ENCODE assay signal across 8 cellular contexts in the genomic region with DNA sequence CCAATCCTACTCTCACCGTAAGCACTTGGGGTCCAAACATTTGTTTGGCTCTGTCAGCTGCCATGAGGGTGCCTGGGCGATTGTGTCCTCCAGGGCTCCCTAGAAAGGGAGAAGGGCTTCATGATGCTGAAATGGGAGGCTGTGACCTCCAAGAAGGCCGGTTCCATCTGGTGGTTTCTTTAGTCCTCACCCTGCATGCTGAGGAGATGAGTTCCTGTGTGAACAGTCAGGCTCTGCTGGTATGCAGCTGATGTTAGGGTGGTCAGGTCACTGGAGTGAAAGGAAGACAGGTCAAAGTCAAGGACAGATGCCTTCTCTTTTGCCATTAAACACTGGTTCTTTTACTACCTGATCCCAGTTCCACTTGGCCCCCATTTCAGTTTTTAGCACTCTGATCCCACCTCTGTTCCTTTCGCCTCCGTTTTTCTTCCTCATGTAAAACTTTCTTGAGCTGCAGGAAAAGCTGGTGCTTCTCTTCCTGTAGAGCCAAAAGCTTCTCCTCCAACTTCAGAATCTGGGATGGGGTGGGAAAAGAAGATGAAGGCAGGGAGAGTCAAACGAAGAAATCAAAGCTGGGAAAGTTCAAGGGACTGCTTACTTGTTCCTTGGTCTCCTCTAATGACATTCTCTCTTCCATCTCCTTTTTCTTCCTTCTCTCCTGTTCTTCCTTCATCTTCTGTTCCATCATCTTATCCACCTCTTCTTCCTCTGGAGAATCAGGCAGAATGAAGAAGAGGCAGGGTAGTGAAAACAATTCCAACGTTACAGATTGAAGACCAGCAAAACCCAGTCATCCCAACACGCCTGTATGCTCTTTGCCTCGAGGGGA. TPM values are rescaled to one million over a fixed set of nuclear protein-coding genes. Genes with fewer than 3 reads are reported as not detected.
DNase-seq lines count a peak whose midpoint lies in the region; ATAC-seq, FAIRE-seq and TF ChIP-seq lines count a peak whose summit lies in the region.

No MANE protein-coding gene starts in this region.

- peak in 1 of 2 experiments; percentile 46 for DNase-seq in A549 (ENCODE audit: low read depth in 1 of 2, low spot score in 1 of 2)
- DNase-seq in HFF-Myc (ENCODE audit: extremely low read depth, low read depth), result no peak
- DNase-seq in adrenal gland, result no peak
- DNase-seq in lower lobe of right lung, result no peak
- no peak for DNase-seq in aorta
- DNase-seq in T-helper 9 cell, result no peak

- no peak for TF ChIP-seq RAD21 in A549 (conservative IDR thresholded peaks at IDR 0.05 in 1 of 2, IDR thresholded peaks at IDR 0.05 in 1 of 2)

- H3K4me1 ChIP-seq in A549 (peaks cover 55% of the 10 kb centered on the region), adrenal gland (replicated peaks in 1 of 2) (peaks cover 29 to 61% of the 10 kb centered on the region in 2 donors), lower lobe of right lung (peaks cover 35% of the 10 kb centered on the region), aorta (ENCODE audit: control insufficient read depth in 1 of 2, insufficient read depth in 2 of 2, low read length in 2 of 2) (no peaks in the 10 kb centered on the region)

- H3K9me3 ChIP-seq in A549, result no peaks in the 10 kb centered on the region
- no peaks in the 10 kb centered on the region for H3K9me3 ChIP-seq in adrenal gland (replicated peaks in 1 of 3)
- H3K9me3 ChIP-seq in lower lobe of right lung, result no peaks in the 10 kb centered on the region
- no peaks in the 10 kb centered on the region for H3K9me3 ChIP-seq in aorta (ENCODE audit: control insufficient read depth, low read length)

- H3K27me3 ChIP-seq in adrenal gland, result no peaks in the 10 kb centered on the region
- H3K27me3 ChIP-seq in lower lobe of right lung (ENCODE audit: low read depth), result no peaks in the 10 kb centered on the region
- no peaks in the 10 kb centered on the region for H3K27me3 ChIP-seq in aorta (ENCODE audit: control insufficient read depth in 1 of 2, insufficient read depth in 2 of 2, low read length in 1 of 2)

- POLR2A ChIA-PET in A549 (lab: Yijun Ruan, JAX), result interaction anchor here (0.5 to 4.0 kb wide), 8 partner anchors 8 to 403 kb away, joined by 3 to 22 read pairs (median 4); partner anchors contain the start of genes NEURL4 and TMEM256

- TF ChIP-seq CTCF in A549 (IDR thresholded peaks at IDR 0.05) (no peak), HFF-Myc (IDR thresholded peaks at IDR 0.05; ENCODE audit: low read depth, low read length, missing control alignments) (no peak), adrenal gland (IDR thresholded peaks at IDR 0.05) (no peak), lower lobe of right lung (IDR thresholded peaks at IDR 0.05) (no peak)

- no peak for FAIRE-seq in A549 (lab: Jason Lieb, UNC)

- intact Hi-C loops in adrenal gland (cut with DNase I), result no loop called here
- intact Hi-C loops in lower lobe of right lung (cut with DNase I), result no loop called here
- intact Hi-C loops in aorta (cut with DNase I), result no loop called here

- TF ChIP-seq POLR2A in A549 (IDR thresholded peaks at IDR 0.05; ENCODE audit: low read length), result no peak
- TF ChIP-seq POLR2A in adrenal gland (IDR thresholded peaks at IDR 0.05), result no peak

- peak; percentile 9 to 21; a peak in 4 of 6 replicates for ATAC-seq in A549
- no peak for ATAC-seq in lower lobe of right lung
- ATAC-seq in aorta (ENCODE audit: low FRiP score), result no peak
- ATAC-seq in GM21423 (IDR thresholded peaks at IDR 0.05; ENCODE audit: unreplicated experiment), result no peak
- ATAC-seq in HG02870 (IDR thresholded peaks at IDR 0.05; ENCODE audit: unreplicated experiment), result no peak

- H3K4me2 ChIP-seq in A549, result peak overlapping the region; percentile 90

- TF ChIP-seq EP300 in A549 (IDR thresholded peaks at IDR 0.05), result no peak

- H3K27ac ChIP-seq in A549 (peak overlapping the region; percentile 88 to 95), adrenal gland (peak overlapping the region; percentile 33 to 100 (median 93)), lower lobe of right lung (peak overlapping the region; percentile 97), aorta (ENCODE audit: low read depth in 1 of 2, low read length in 2 of 2) (peak overlapping the region in 1 of 2 donors; percentile 79)

- WGBS in A549 (ENCODE audit: missing lambda C conversion rate), result 38% methylated on average over 9 of the region's 9 CpGs
- 41 to 43% (median 42%) methylated on average over 9 of the region's 9 CpGs for WGBS in adrenal gland, 4 donors
- 47% methylated on average over 9 of the region's 9 CpGs for WGBS in aorta, 2 donors

- CTCF ChIA-PET in A549 (lab: Yijun Ruan, JAX), result interaction anchor here (0.8 to 6.1 kb wide), 13 partner anchors 8 to 246 kb away, joined by 3 to 58 read pairs (median 5); partner anchors contain the start of gene SLC2A4

- H3K4me3 ChIP-seq in A549 (peak overlapping the region; percentile 75), HFF-Myc (replicated peaks; ENCODE audit: low read depth, low read length) (peak overlapping the region; percentile 66), adrenal gland (peak overlapping the region in 3 of 4 donors; percentile 43 to 99 (median 77)), lower lobe of right lung (peak overlapping the region; percentile 92), aorta (ENCODE audit: low read length in 2 of 2) (peak overlapping the region; percentile 70 to 76)

- H3K36me3 ChIP-seq in adrenal gland (replicated peaks in 1 of 2), result peaks cover 0 to 69% of the 10 kb centered on the region in 2 donors
- H3K36me3 ChIP-seq in lower lobe of right lung, result peaks cover 76% of the 10 kb centered on the region
- peaks cover 0 to 8% of the 10 kb centered on the region in 2 donors for H3K36me3 ChIP-seq in aorta (ENCODE audit: control insufficient read depth in 1 of 2, insufficient read depth in 2 of 2, low read length in 1 of 2)

TF ChIP-seq in A549, 52 proteins besides CTCF, POLR2A, EP300 and RAD21 (continues in another document):
- TF ChIP-seq TFCP2L1 (CRISPR knock-in tag; IDR thresholded peaks at IDR 0.05) (peak; percentile 7; the same call in 1 of the 2 replicates), MYC (IDR thresholded peaks at IDR 0.05; ENCODE audit: borderline replicate concordance, low read length) (no peak)

RNA-seq across cellular contexts. Expression of gene GPS2, which starts 1.1 kb away (rescaled TPM):
- polyA plus RNA-seq in A549 (2011; rRNA removed) (48.5 and 61.7 TPM in 2 replicates), A549 (2017; fragmentation: RNase III; extraction: RNeasy Plus Mini Kit Qiagen cat#74134 plus additional on column Dnase treatment) (147 to 171 TPM (median 158 TPM) in 3 replicates), adrenal gland (100 to 1,000 TPM; 167 to 196 (median 191) TPM), aorta (10 to 100 TPM; 55.0 to 99.1 TPM)
- polyA plus RNA-seq in A549 (2012; cell fraction: cytosol; rRNA removed), result 148 and 175 TPM in 2 replicates
- 219 and 250 TPM in 2 replicates for polyA plus RNA-seq in A549 (2012; cell fraction: nucleus; rRNA removed)
- 83.2 and 83.3 TPM in 2 replicates for polyA minus RNA-seq in A549 (2011; rRNA and poly(A)+ RNA removed)
- total RNA-seq in adrenal gland (100 to 1,000 TPM in 4 of 8 donors, 10 to 100 TPM in 4; 69.1 to 124 (median 101) TPM), lower lobe of right lung (66.6 TPM), aorta (10 to 100 TPM; 49.5 to 55.6 TPM)

RNA-seq across cellular contexts. Expression of gene EIF5A, which starts 6.7 kb away (rescaled TPM):
- polyA plus RNA-seq in A549 (2011; rRNA removed), result 945 and 969 TPM in 2 replicates
- 1,634 and 1,871 TPM in 2 replicates for polyA plus RNA-seq in A549 (2012; cell fraction: cytosol; rRNA removed)
- polyA plus RNA-seq in A549 (2012; cell fraction: nucleus; rRNA removed), result 1,244 and 1,505 TPM in 2 replicates
- polyA plus RNA-seq in A549 (2017; fragmentation: RNase III; extraction: RNeasy Plus Mini Kit Qiagen cat#74134 plus additional on column Dnase treatment), result 1,779 to 2,042 TPM (median 1,918 TPM) in 3 replicates
- polyA minus RNA-seq in A549 (2011; rRNA and poly(A)+ RNA removed), result 1,320 and 1,330 TPM in 2 replicates
- total RNA-seq in adrenal gland, result 100 to 1,000 TPM; 110 to 666 (median 239) TPM
- polyA plus RNA-seq in adrenal gland, result 100 to 1,000 TPM; 469 to 594 (median 589) TPM
- 216 TPM for total RNA-seq in lower lobe of right lung
- 100 to 1,000 TPM; 198 to 280 TPM for total RNA-seq in aorta
- 100 to 1,000 TPM; 223 to 232 TPM for polyA plus RNA-seq in aorta

RNA-seq across cellular contexts. Expression of gene NEURL4, which starts 15.0 kb away (rescaled TPM):
- polyA plus RNA-seq in A549 (2011; rRNA removed), result 12.2 and 18.3 TPM in 2 replicates
- 30.8 and 32.2 TPM in 2 replicates for polyA plus RNA-seq in A549 (2012; cell fraction: cytosol; rRNA removed)
- polyA plus RNA-seq in A549 (2012; cell fraction: nucleus; rRNA removed), result 199 and 235 TPM in 2 replicates
- 44.2 to 50.4 TPM (median 47.5 TPM) in 3 replicates for polyA plus RNA-seq in A549 (2017; fragmentation: RNase III; extraction: RNeasy Plus Mini Kit Qiagen cat#74134 plus additional on column Dnase treatment)
- polyA minus RNA-seq in A549 (2011; rRNA and poly(A)+ RNA removed), result 34.8 and 46.0 TPM in 2 replicates
- total RNA-seq in adrenal gland, result 10 to 100 TPM; 10.4 to 46.9 (median 25.9) TPM
- 100 to 1,000 TPM in 1 of 3 donors, 10 to 100 TPM in 1, 1 to 10 TPM in 1; 8.7 to 111 (median 45.5) TPM for polyA plus RNA-seq in adrenal gland
- 35.2 TPM for total RNA-seq in lower lobe of right lung
- total RNA-seq in aorta, result 10 to 100 TPM; 24.5 to 36.7 TPM
- polyA plus RNA-seq in aorta, result 10 to 100 TPM in 1 of 2 donors, 1 to 10 TPM in 1; 7.3 to 52.8 TPM

RNA-seq across cellular contexts. Expression of gene YBX2, which starts 19.7 kb away (rescaled TPM):
- 0.61 and 0.98 TPM in 2 replicates for polyA plus RNA-seq in A549 (2011; rRNA removed)
- polyA plus RNA-seq in A549 (2012; cell fraction: cytosol; rRNA removed), result 0.65 and 0.70 TPM in 2 replicates
- 1.6 and 2.0 TPM in 2 replicates for polyA plus RNA-seq in A549 (2012; cell fraction: nucleus; rRNA removed)
- polyA plus RNA-seq in A549 (2017; fragmentation: RNase III; extraction: RNeasy Plus Mini Kit Qiagen cat#74134 plus additional on column Dnase treatment), result 0.22 to 0.57 TPM (median 0.36 TPM) in 3 replicates
- polyA minus RNA-seq in A549 (2011; rRNA and poly(A)+ RNA removed), result 0.74 and 1.1 TPM in 2 replicates
- total RNA-seq in adrenal gland, result under 1 TPM in 3 of 8 donors, not detected in 5; 0.07 to 0.28 (median 0.11) TPM
- polyA plus RNA-seq in adrenal gland, result 1 to 10 TPM in 1 of 3 donors, under 1 TPM in 1, not detected in 1; 0.88 to 1.4 TPM
- total RNA-seq in lower lobe of right lung, result 0.41 TPM
- under 1 TPM; 0.10 to 0.60 TPM for total RNA-seq in aorta
- 1 to 10 TPM in 1 of 2 donors, not detected in 1; 5.6 TPM for polyA plus RNA-seq in aorta

RNA-seq across cellular contexts. Expression of gene ACAP1, which starts 22.2 kb away (rescaled TPM):
- polyA plus RNA-seq in A549 (2011; rRNA removed) (0.03 and 0.41 TPM in 2 replicates), A549 (2017; fragmentation: RNase III; extraction: RNeasy Plus Mini Kit Qiagen cat#74134 plus additional on column Dnase treatment) (1.3 to 2.1 TPM (median 1.4 TPM) in 3 replicates), adrenal gland (10 to 100 TPM in 2 of 3 donors, 1 to 10 TPM in 1; 2.1 to 54.1 (median 21.9) TPM), aorta (10 to 100 TPM in 1 of 2 donors, 1 to 10 TPM in 1; 6.5 to 10.8 TPM)
- polyA plus RNA-seq in A549 (2012; cell fraction: cytosol; rRNA removed), result 1.5 TPM in 2 replicates
- 0.55 and 1.5 TPM in 2 replicates for polyA plus RNA-seq in A549 (2012; cell fraction: nucleus; rRNA removed)
- polyA minus RNA-seq in A549 (2011; rRNA and poly(A)+ RNA removed), result not detected in 2 replicates
- total RNA-seq in adrenal gland (10 to 100 TPM in 4 of 8 donors, 1 to 10 TPM in 4; 2.9 to 54.7 (median 10.8) TPM), lower lobe of right lung (26.5 TPM), aorta (10 to 100 TPM; 18.6 to 21.8 TPM)

Comparison
In these comparisons a context has a peak if more than half of its experiments do, and no peak if none do; other contexts are left out.
1. ATAC-seq: peak in A549 (2 of 2); none in lower lobe of right lung (0 of 2), aorta (single experiment), GM21423 (single experiment) and HG02870 (single experiment).
2. Peak in every context shown above with its lines, with median percentiles within 50 percentile points of each other: H3K4me3 ChIP-seq.